8 cellular contexts compared by ENCODE assay signal in the genomic region with DNA sequence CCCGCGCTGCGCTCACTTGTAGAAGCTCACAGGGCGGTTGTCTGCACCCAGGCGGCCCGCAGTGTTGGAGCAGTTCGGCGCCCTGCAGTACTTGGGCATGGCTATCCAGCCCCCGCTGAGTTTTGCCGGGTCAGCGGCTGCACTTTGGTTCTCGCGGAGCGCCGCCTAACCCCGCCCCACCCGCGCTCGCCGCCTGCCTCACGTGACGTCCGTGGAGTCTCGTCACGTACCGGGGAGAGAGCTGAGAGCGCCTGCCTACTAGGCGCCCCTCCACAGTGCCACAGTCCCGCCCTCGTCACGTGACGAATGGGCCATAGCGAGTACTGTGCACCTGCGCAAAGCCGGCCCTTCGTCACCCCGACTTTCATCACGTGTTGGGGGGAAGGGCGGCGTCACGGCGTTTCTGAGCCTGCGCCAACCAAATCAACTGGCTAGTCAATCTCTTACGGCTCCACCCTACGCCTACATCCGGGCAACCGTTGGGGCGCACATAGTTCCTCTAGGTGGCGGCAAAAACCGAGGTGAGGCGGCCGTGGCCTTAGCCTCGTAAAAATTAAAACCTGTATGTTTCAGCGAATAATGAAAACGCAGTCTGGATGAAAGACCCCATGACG. TPM values are rescaled to one million over a fixed set of nuclear protein-coding genes. Genes with fewer than 3 reads are reported as not detected.
DNase-seq lines count a peak whose midpoint lies in the region; TF ChIP-seq lines count a peak whose summit lies in the region.

Gene THAP8 (minus strand): TSS at position 167 of the 614 bp plus-strand sequence. CDS start 68 bp downstream, at position 99.

- TF ChIP-seq EP300 in neural cell (conservative IDR thresholded peaks at IDR 0.05; ENCODE audit: poor library complexity, severe bottlenecking) (peak; percentile 51), stomach (IDR thresholded peaks at IDR 0.05) (no peak)

- H2AFZ ChIP-seq in Loucy (ENCODE audit: low read length) (peak within 1 kb of the TSS; percentile 90), neural cell (ENCODE audit: low read depth, low read length) (peak within 1 kb of the TSS; percentile 89)

- intact Hi-C loops in stomach (cut with DNase I; ENCODE audit: low total_unique reads): no loop called here

- DNase-seq in G401 (ENCODE audit: low spot score) (peak; percentile 99), H7 (peak; percentile 98), activated gamma-delta T cell (lab: John Stamatoyannopoulos, UW) (peak; percentile 97), fibroblast of villous mesenchyme (ENCODE audit: low read depth) (peak; percentile 100), stomach (peak; percentile 100)

- no peaks in the 10 kb centered on the region for H3K9me3 ChIP-seq in Loucy (ENCODE audit: insufficient read depth, low read depth, low read length)
- no peaks in the 10 kb centered on the region for H3K9me3 ChIP-seq in neural cell (ENCODE audit: low read length)
- no peaks in the 10 kb centered on the region for H3K9me3 ChIP-seq in stomach

- H3K9ac ChIP-seq in Loucy (ENCODE audit: low read depth, low read length, poor library complexity, severe bottlenecking) (peak within 1 kb of the TSS; percentile 91), neural cell (ENCODE audit: low read length) (peak within 1 kb of the TSS; percentile 78)

- H3K4me3 ChIP-seq in H7 (ENCODE audit: insufficient read depth, low read depth, low read length): peak within 1 kb of the TSS; percentile 93
- H3K4me3 ChIP-seq in Loucy (ENCODE audit: low read length, poor library complexity, severe bottlenecking): peak within 1 kb of the TSS; percentile 99
- peak within 1 kb of the TSS; percentile 83 for H3K4me3 ChIP-seq in fibroblast of villous mesenchyme (ENCODE audit: low read depth, low read length)
- peak within 1 kb of the TSS; percentile 85 for H3K4me3 ChIP-seq in neural cell (ENCODE audit: low read length)
- peak within 1 kb of the TSS; percentile 67 to 84 (median 78) for H3K4me3 ChIP-seq in stomach

- H3K36me3 ChIP-seq in H7 (replicated peaks; ENCODE audit: control insufficient read depth, insufficient read depth, low read length) (peaks cover 8% of the 10 kb centered on the region), Loucy (ENCODE audit: insufficient read depth, low read length) (peaks cover 9% of the 10 kb centered on the region; the same call in 1 of the 2 replicates), neural cell (ENCODE audit: insufficient read depth, low read length) (no peaks in the 10 kb centered on the region), stomach (no peaks in the 10 kb centered on the region)

- TF ChIP-seq CTCF in Loucy (conservative IDR thresholded peaks at IDR 0.05; ENCODE audit: low read length) (peak; percentile 49), fibroblast of villous mesenchyme (IDR thresholded peaks at IDR 0.05; ENCODE audit: insufficient read depth, low read depth, low read length) (peak; percentile 40), neural cell (IDR thresholded peaks at IDR 0.05; ENCODE audit: poor library complexity, severe bottlenecking) (peak; percentile 99), stomach (IDR thresholded peaks at IDR 0.05) (peak in 4 of 7 experiments; percentile 37 to 59 (median 51))

- H3K27me3 ChIP-seq in H7 (ENCODE audit: control insufficient read depth, insufficient read depth, low read length): no peaks in the 10 kb centered on the region
- H3K27me3 ChIP-seq in Loucy (ENCODE audit: insufficient read depth, low read length, poor library complexity, severe bottlenecking): no peaks in the 10 kb centered on the region
- no peaks in the 10 kb centered on the region for H3K27me3 ChIP-seq in neural cell (ENCODE audit: insufficient read depth, low read depth, low read length)
- no peaks in the 10 kb centered on the region for H3K27me3 ChIP-seq in stomach

- H3F3A ChIP-seq in Loucy (ENCODE audit: low read depth) (no peaks in the 10 kb centered on the region; the same call in 1 of the 2 replicates), neural cell (ENCODE audit: insufficient read depth, low read length, poor library complexity, severe bottlenecking) (no peaks in the 10 kb centered on the region)

- H3K27ac ChIP-seq in neural cell (ENCODE audit: low read length) (peak within 1 kb of the TSS; percentile 91), stomach (peak within 1 kb of the TSS; percentile 92 to 98 (median 96))

- H4K20me1 ChIP-seq in Loucy (ENCODE audit: insufficient read depth, low read length, poor library complexity, severe bottlenecking) (peaks cover 37% of the 10 kb centered on the region), neural cell (ENCODE audit: insufficient read depth) (no peaks in the 10 kb centered on the region)

- H3K79me2 ChIP-seq in Loucy (ENCODE audit: insufficient read depth, low read length) (peaks cover 50% of the 10 kb centered on the region), neural cell (replicated peaks; ENCODE audit: insufficient read depth, low read length) (peaks cover 9% of the 10 kb centered on the region)

- in situ Hi-C loops in G401 (cut with HindIII; ENCODE audit: low sequenced_read_pairs): no loop called here

- WGBS in stomach, 5 donors: 0 to 1% (median 0%) methylated on average over 36 to 56 of the region's 56 CpGs

- peaks cover 45% of the 10 kb centered on the region for H3K4me1 ChIP-seq in Loucy (ENCODE audit: insufficient read depth, low read length, poor library complexity, severe bottlenecking)
- H3K4me1 ChIP-seq in stomach: peaks cover 11 to 27% (median 24%) of the 10 kb centered on the region in 4 donors

- TF ChIP-seq RAD21 in neural cell (conservative IDR thresholded peaks at IDR 0.05): no peak

- TF ChIP-seq POLR2A in Raji (IDR thresholded peaks at IDR 0.05; ENCODE audit: insufficient read depth, low read depth, low read length) (peak; percentile 87), stomach (IDR thresholded peaks at IDR 0.05) (peak in 1 of 4 donors; percentile 11)

- peak within 1 kb of the TSS; percentile 95 for H3K4me2 ChIP-seq in Loucy (ENCODE audit: low read depth, low read length, poor library complexity, severe bottlenecking)
- peak within 1 kb of the TSS; percentile 81 for H3K4me2 ChIP-seq in neural cell (ENCODE audit: low read length)

- H3K9me2 ChIP-seq in Loucy (replicated peaks; ENCODE audit: low read depth, low read length) (no peaks in the 10 kb centered on the region), neural cell (ENCODE audit: insufficient read depth, low read length) (no peaks in the 10 kb centered on the region)

TF ChIP-seq in neural cell, 6 proteins besides CTCF, POLR2A, EP300 and RAD21:
- no peak for TF ChIP-seq MXI1 (conservative IDR thresholded peaks at IDR 0.05; ENCODE audit: poor library complexity, severe bottlenecking)
- TF ChIP-seq REST (IDR thresholded peaks at IDR 0.05; ENCODE audit: borderline replicate concordance): peak; percentile 38
- no peak for TF ChIP-seq EZH2 (IDR thresholded peaks at IDR 0.05; ENCODE audit: borderline replicate concordance, insufficient read depth, low read length, poor library complexity, severe bottlenecking)
- peak; percentile 78 for TF ChIP-seq TAF1 (IDR thresholded peaks at IDR 0.05; ENCODE audit: low read depth)
- peak; percentile 82 for TF ChIP-seq POLR2AphosphoS5 (IDR thresholded peaks at IDR 0.05)
- no peak for TF ChIP-seq SMC3 (conservative IDR thresholded peaks at IDR 0.05; ENCODE audit: poor library complexity)

RNA-seq across cellular contexts. Expression of gene THAP8, which starts in this region (rescaled TPM):
- total RNA-seq in G401 (2014; rRNA removed; shearing (Covaris generic)): 0.37 and 5.2 TPM in 2 replicates
- 2.9 and 5.4 TPM in 2 replicates for total RNA-seq in H7 (2014; rRNA removed; shearing (Covaris generic))
- total RNA-seq in fibroblast of villous mesenchyme (2.9 and 4.3 TPM in 2 replicates), stomach (10 to 100 TPM in 1 of 5 donors, 1 to 10 TPM in 1, under 1 TPM in 2, not detected in 1; 0.29 to 12.8 (median 5.1) TPM)
- polyA plus RNA-seq in neural cell (3.8 and 5.5 TPM in 2 replicates), stomach (1 to 10 TPM; 4.4 to 4.7 (median 4.7) TPM)
- 2.3 and 2.7 TPM in 2 replicates for polyA minus RNA-seq in neural cell

Comparison
In these comparisons a context has a peak if more than half of its experiments do, and no peak if none do; other contexts are left out.
1. Peak in every context shown above with its lines: DNase-seq, H3K4me3 ChIP-seq and H3K27ac ChIP-seq.
2. CTCF ChIP-seq: peak in every context shown above with its lines; median percentile 99 in neural cell; 51 in stomach; 49 in Loucy; 40 in fibroblast of villous mesenchyme.